ENCODE assay signal across 9 cellular contexts in genomic region chr11:6576471-6577373, GRCh38. TPM values are rescaled to one million over a fixed set of nuclear protein-coding genes. Genes with fewer than 3 reads are reported as not detected.
DNase-seq lines count a peak whose midpoint lies in the region; ATAC-seq, FAIRE-seq and TF ChIP-seq lines count a peak whose summit lies in the region.
"Had no signal": no experiment of that assay in that cellular context is flagged by ENCODE, and none has a peak within 500 bp of the region (broad histone marks: within the 10 kb centered on the region; RNA-seq: fewer than 3 reads in every experiment).

No MANE protein-coding gene starts in this region.

- no peaks in the 10 kb centered on the region for H3K9me3 ChIP-seq in A673 (ENCODE audit: low read depth, low read length, poor library complexity, severe bottlenecking)
- H3K9me3 ChIP-seq in MG63, result no peaks in the 10 kb centered on the region
- 0 out of 2 replicates have a peak, but pooled peaks cover 2% of the 10 kb centered on the region for H3K9me3 ChIP-seq in K562 (replicated peaks; ENCODE audit: control insufficient read depth, insufficient read depth, low read depth, low read length)

- TF ChIP-seq RAD21 in K562 (CRISPR knock-in tag; conservative IDR thresholded peaks at IDR 0.05 in 1 of 2, IDR thresholded peaks at IDR 0.05 in 1 of 2), result no peak

- H3K9ac ChIP-seq in K562 (ENCODE audit: insufficient read depth in 1 of 2, low read depth in 2 of 2, low read length in 2 of 2), result peak overlapping the region in 1 of 2 experiments; percentile 1; a peak in 2 of 4 replicates

- H3K27me3 ChIP-seq in A673 (replicated peaks; ENCODE audit: insufficient read depth, low read depth, low read length, poor library complexity), result no peaks in the 10 kb centered on the region
- H3K27me3 ChIP-seq in MG63, result no peaks in the 10 kb centered on the region
- no peaks in the 10 kb centered on the region for H3K27me3 ChIP-seq in K562 (ENCODE audit: control insufficient read depth in 2 of 2, insufficient read depth in 2 of 2, low read length in 2 of 2)

- H3K4me2 ChIP-seq in K562 (ENCODE audit: insufficient read depth, low read length), result peak overlapping the region; percentile 23; the same call in 1 of the 2 replicates

- H3K27ac ChIP-seq in A673 (ENCODE audit: low read depth, low read length, poor library complexity, severe bottlenecking) (peak overlapping the region; percentile 85), K562 (ENCODE audit: extremely low read depth, low read depth, low read length) (0 out of 3 replicates have a peak overlapping the region, but pooled peaks have one; percentile 19)

- no peak overlapping the region for H3K4me3 ChIP-seq in A673 (ENCODE audit: low read depth, low read length, poor library complexity, severe bottlenecking)
- H3K4me3 ChIP-seq in MG63, result no peak overlapping the region
- H3K4me3 ChIP-seq in K562, result no peak overlapping the region

- H2AFZ ChIP-seq in K562 (ENCODE audit: low read depth, low read length), result peak overlapping the region; percentile 73

- in situ Hi-C loops in K562 (cut with MboI), result no loop called here

- CTCF ChIA-PET in A673 (lab: Charles Lee) (interaction anchor here (0.6 kb wide), 1 partner anchor 46 kb away, joined by 3 read pairs; no protein-coding TSS in a partner anchor), K562 (lab: Yijun Ruan, JAX; ENCODE audit: low intra/inter-chr PET ratio) (no interaction called here), GM10248 (lab: Yijun Ruan, JAX) (interaction anchor here (1.4 to 1.6 kb wide), 4 partner anchors 8 to 133 kb away, joined by 3 to 4 read pairs (median 3); no protein-coding TSS in a partner anchor)

- no peak for TF ChIP-seq CTCF in A673 (conservative IDR thresholded peaks at IDR 0.05; ENCODE audit: low read depth, low read length)
- no peak for TF ChIP-seq CTCF in K562 (IDR thresholded peaks at IDR 0.05 in 2 of 3, conservative IDR thresholded peaks at IDR 0.05 in 1 of 3; ENCODE audit: insufficient read depth in 2 of 3, low read depth in 1 of 3, low read length in 3 of 3)
- TF ChIP-seq CTCF in GM10248 (IDR thresholded peaks at IDR 0.05; ENCODE audit: control extremely low read depth, extremely low read depth, low read depth, missing control alignments), result no peak

- DNase-seq in A673 (ENCODE audit: low spot score), result peak; percentile 83
- DNase-seq in MG63, result peak; percentile 23
- no peak for DNase-seq in K562 (ENCODE audit: extremely low read depth in 1 of 4, low spot score in 3 of 4)
- DNase-seq in left lobe of liver (ENCODE audit: low spot score), result no peak
- DNase-seq in GM10248 (ENCODE audit: extremely low spot score), result no peak
- DNase-seq in NCI-H1436 treated with DMSO at 0.1 percent for 48 hours (lab: John Stamatoyannopoulos, UW), result no peak

- ATAC-seq in K562 (peak; percentile 75), left lobe of liver (peak; percentile 34), GM18519 (IDR thresholded peaks at IDR 0.05; ENCODE audit: low FRiP score, unreplicated experiment) (no peak), HG02981 (IDR thresholded peaks at IDR 0.05; ENCODE audit: unreplicated experiment) (no peak)
- ATAC-seq: activated CD4-positive, CD25-positive, alpha-beta regulatory T cell treated with anti-CD3 and anti-CD28 coated beads, Interleukin-2, amount 50 U/mL, for 24 hours had no signal

- H3K36me3 ChIP-seq in A673 (ENCODE audit: insufficient read depth, low read length, poor library complexity, severe bottlenecking) (no peaks in the 10 kb centered on the region), MG63 (peaks cover 3% of the 10 kb centered on the region), K562 (ENCODE audit: control insufficient read depth, insufficient read depth, low read length) (no peaks in the 10 kb centered on the region)

- no peaks in the 10 kb centered on the region for H3K9me1 ChIP-seq in K562 (ENCODE audit: control insufficient read depth, insufficient read depth, low read length)

- BruUV-seq in A673 (replicated peaks; lab: Mats Ljungman, UMichigan) (no TSS peak), K562 (replicated peaks; lab: Mats Ljungman, UMichigan) (no TSS peak)

- no peak for TF ChIP-seq EP300 in K562 (IDR thresholded peaks at IDR 0.05; ENCODE audit: low read length)

- H3K79me2 ChIP-seq in K562 (ENCODE audit: control insufficient read depth, insufficient read depth, low read length), result no peaks in the 10 kb centered on the region

- TF ChIP-seq POLR2A in K562 (conservative IDR thresholded peaks at IDR 0.05), result no peak

- intact Hi-C loops in A673 (cut with micrococcal nuclease; ENCODE audit: unreplicated experiment), result no loop called here
- intact Hi-C loops in K562 (cut with micrococcal nuclease), result no loop called here

- H4K20me1 ChIP-seq in K562 (replicated peaks; ENCODE audit: control insufficient read depth, insufficient read depth, low read length), result no peaks in the 10 kb centered on the region

- 55% methylated on average over 6 of the region's 6 CpGs for WGBS in K562 (ENCODE audit: insufficient coverage, low coverage, missing lambda C conversion rate)

- POLR2A ChIA-PET in A673 (lab: Charles Lee; ENCODE audit: low non-redundant PET), result no interaction called here
- POLR2A ChIA-PET in K562 (lab: Yijun Ruan, JAX), result no interaction called here
- POLR2A ChIA-PET in GM10248 (lab: Yijun Ruan, JAX), result no interaction called here

- H3K4me1 ChIP-seq in A673 (ENCODE audit: insufficient read depth, low read length, poor library complexity, severe bottlenecking), result peaks cover 22% of the 10 kb centered on the region
- H3K4me1 ChIP-seq in K562 (replicated peaks in 1 of 2; ENCODE audit: control insufficient read depth in 2 of 2, insufficient read depth in 2 of 2, low read length in 2 of 2), result peaks cover under 1 to 8% of the 10 kb centered on the region in 2 experiments; a peak in 4 of 5 replicates

- no peak for FAIRE-seq in K562 (lab: Jason Lieb, UNC)

RNA-seq across cellular contexts. Expression of gene RRP8, which starts 26.7 kb away (rescaled TPM):
- 19.1 and 21.6 TPM in 2 replicates for total RNA-seq in A673 (2021)
- total RNA-seq in MG63 (2014; rRNA removed; shearing (Covaris generic); ENCODE audit: low replicate concordance), result 21.1 and 32.9 TPM in 2 replicates
- total RNA-seq in K562 (2011; cell fraction: chromatin; rRNA removed; ENCODE audit: low replicate concordance), result 45.2 and 53.8 TPM in 2 replicates
- total RNA-seq in K562 (2011; cell fraction: nucleolus; rRNA removed), result 28.2 and 28.5 TPM in 2 replicates
- total RNA-seq in K562 (2011; cell fraction: nucleoplasm; rRNA removed), result 33.8 and 40.3 TPM in 2 replicates
- total RNA-seq in K562 (2014; rRNA removed), result 27.9 and 47.5 TPM in 2 replicates
- 33.5 and 37.0 TPM in 2 replicates for total RNA-seq in K562 (2014; rRNA removed; fragmentation: Illumina TruSeq; extraction: Trizol)
- 31.5 and 32.6 TPM in 2 replicates for total RNA-seq in K562 (2015; rRNA removed; fragmentation: Illumina TruSeq; extraction: Trizol)
- total RNA-seq in K562 (2021), result 41.0 and 47.2 TPM in 2 replicates
- polyA plus RNA-seq in K562 (2011; rRNA removed), result 28.1 and 29.8 TPM in 2 replicates
- polyA plus RNA-seq in K562 (2011; cell fraction: cytosol; rRNA removed), result 10.9 and 15.1 TPM in 2 replicates
- 30.2 and 30.7 TPM in 2 replicates for polyA plus RNA-seq in K562 (2011; cell fraction: nucleus; rRNA removed)
- 22.8 and 24.8 TPM in 2 replicates for polyA plus RNA-seq in K562 (2012)
- 34.6 and 47.3 TPM in 2 replicates for polyA plus RNA-seq in K562 (2014; fragmentation: Illumina TruSeq; extraction: Trizol)
- polyA plus RNA-seq in K562 (2014; fragmentation: Nextera tagmentation; extraction: Ambion mirVana), result 10 to 100 TPM in 1 of 2 experiments, 1 to 10 TPM in 1; 5.7 to 11.4 TPM
- polyA plus RNA-seq in K562 (2014; rRNA removed), result 26.1 and 33.4 TPM in 2 replicates
- polyA minus RNA-seq in K562 (2011; rRNA and poly(A)+ RNA removed), result 19.2 and 20.6 TPM in 2 replicates
- 8.9 and 17.8 TPM in 2 replicates for polyA minus RNA-seq in K562 (2011; cell fraction: cytosol; rRNA and poly(A)+ RNA removed)
- polyA minus RNA-seq in K562 (2011; cell fraction: nucleus; rRNA and poly(A)+ RNA removed), result 29.8 and 39.9 TPM in 2 replicates
- total RNA-seq in left lobe of liver, result 14.4 TPM

RNA-seq across cellular contexts. Expression of gene ILK, which starts 26.9 kb away (rescaled TPM):
- 85.2 and 86.5 TPM in 2 replicates for total RNA-seq in A673 (2021)
- 92.9 and 136 TPM in 2 replicates for total RNA-seq in MG63 (2014; rRNA removed; shearing (Covaris generic); ENCODE audit: low replicate concordance)
- 143 and 177 TPM in 2 replicates for total RNA-seq in K562 (2011; cell fraction: chromatin; rRNA removed; ENCODE audit: low replicate concordance)
- 86.9 and 104 TPM in 2 replicates for total RNA-seq in K562 (2011; cell fraction: nucleolus; rRNA removed)
- total RNA-seq in K562 (2011; cell fraction: nucleoplasm; rRNA removed), result 98.0 and 109 TPM in 2 replicates
- 43.3 and 54.7 TPM in 2 replicates for total RNA-seq in K562 (2014; rRNA removed)
- total RNA-seq in K562 (2014; rRNA removed; fragmentation: Illumina TruSeq; extraction: Trizol), result 47.0 and 50.4 TPM in 2 replicates
- total RNA-seq in K562 (2015; rRNA removed; fragmentation: Illumina TruSeq; extraction: Trizol), result 57.3 and 59.0 TPM in 2 replicates
- 57.9 and 58.9 TPM in 2 replicates for total RNA-seq in K562 (2021)
- 95.9 and 108 TPM in 2 replicates for polyA plus RNA-seq in K562 (2011; rRNA removed)
- polyA plus RNA-seq in K562 (2011; cell fraction: cytosol; rRNA removed), result 106 and 115 TPM in 2 replicates
- 190 and 247 TPM in 2 replicates for polyA plus RNA-seq in K562 (2011; cell fraction: nucleus; rRNA removed)
- 56.9 and 91.3 TPM in 2 replicates for polyA plus RNA-seq in K562 (2012)
- 83.6 and 86.9 TPM in 2 replicates for polyA plus RNA-seq in K562 (2014; fragmentation: Illumina TruSeq; extraction: Trizol)
- 10 to 100 TPM; 49.3 to 85.1 TPM for polyA plus RNA-seq in K562 (2014; fragmentation: Nextera tagmentation; extraction: Ambion mirVana)
- polyA plus RNA-seq in K562 (2014; rRNA removed), result 54.5 and 57.3 TPM in 2 replicates
- 81.2 and 84.6 TPM in 2 replicates for polyA minus RNA-seq in K562 (2011; rRNA and poly(A)+ RNA removed)
- polyA minus RNA-seq in K562 (2011; cell fraction: cytosol; rRNA and poly(A)+ RNA removed), result 31.6 and 38.1 TPM in 2 replicates
- polyA minus RNA-seq in K562 (2011; cell fraction: nucleus; rRNA and poly(A)+ RNA removed), result 49.8 and 82.9 TPM in 2 replicates
- 41.1 TPM for total RNA-seq in left lobe of liver

RNA-seq across cellular contexts. Expression of gene TAF10, which starts 35.3 kb away (rescaled TPM):
- 108 and 112 TPM in 2 replicates for total RNA-seq in A673 (2021)
- 59.5 and 111 TPM in 2 replicates for total RNA-seq in MG63 (2014; rRNA removed; shearing (Covaris generic); ENCODE audit: low replicate concordance)
- 41.3 and 76.7 TPM in 2 replicates for total RNA-seq in K562 (2011; cell fraction: chromatin; rRNA removed; ENCODE audit: low replicate concordance)
- 44.1 and 46.0 TPM in 2 replicates for total RNA-seq in K562 (2011; cell fraction: nucleolus; rRNA removed)
- total RNA-seq in K562 (2011; cell fraction: nucleoplasm; rRNA removed), result 51.3 and 101 TPM in 2 replicates
- total RNA-seq in K562 (2014; rRNA removed), result 131 and 181 TPM in 2 replicates
- 78.6 and 96.2 TPM in 2 replicates for total RNA-seq in K562 (2014; rRNA removed; fragmentation: Illumina TruSeq; extraction: Trizol)
- 89.5 and 105 TPM in 2 replicates for total RNA-seq in K562 (2015; rRNA removed; fragmentation: Illumina TruSeq; extraction: Trizol)
- total RNA-seq in K562 (2021), result 153 and 154 TPM in 2 replicates
- polyA plus RNA-seq in K562 (2011; rRNA removed), result 166 and 197 TPM in 2 replicates
- polyA plus RNA-seq in K562 (2011; cell fraction: cytosol; rRNA removed), result 173 and 272 TPM in 2 replicates
- 214 and 295 TPM in 2 replicates for polyA plus RNA-seq in K562 (2011; cell fraction: nucleus; rRNA removed)
- 232 and 237 TPM in 2 replicates for polyA plus RNA-seq in K562 (2012)
- 120 and 148 TPM in 2 replicates for polyA plus RNA-seq in K562 (2014; fragmentation: Illumina TruSeq; extraction: Trizol)
- polyA plus RNA-seq in K562 (2014; fragmentation: Nextera tagmentation; extraction: Ambion mirVana), result 10 to 100 TPM; 19.5 to 28.2 TPM
- 121 and 186 TPM in 2 replicates for polyA plus RNA-seq in K562 (2014; rRNA removed)
- 36.3 and 56.6 TPM in 2 replicates for polyA minus RNA-seq in K562 (2011; rRNA and poly(A)+ RNA removed)
- 49.1 and 55.1 TPM in 2 replicates for polyA minus RNA-seq in K562 (2011; cell fraction: cytosol; rRNA and poly(A)+ RNA removed)
- polyA minus RNA-seq in K562 (2011; cell fraction: nucleus; rRNA and poly(A)+ RNA removed), result 25.6 and 30.0 TPM in 2 replicates
- 52.5 TPM for total RNA-seq in left lobe of liver

RNA-seq across cellular contexts. Expression of gene TPP1, which starts 42.5 kb away (rescaled TPM):
- total RNA-seq in A673 (2021), result 42.2 and 53.0 TPM in 2 replicates
- total RNA-seq in MG63 (2014; rRNA removed; shearing (Covaris generic); ENCODE audit: low replicate concordance), result 2.5 and 15.2 TPM in 2 replicates
- 85.5 and 108 TPM in 2 replicates for total RNA-seq in K562 (2011; cell fraction: chromatin; rRNA removed; ENCODE audit: low replicate concordance)
- total RNA-seq in K562 (2011; cell fraction: nucleolus; rRNA removed), result 98.2 and 104 TPM in 2 replicates
- 118 and 162 TPM in 2 replicates for total RNA-seq in K562 (2011; cell fraction: nucleoplasm; rRNA removed)
- 11.9 and 16.6 TPM in 2 replicates for total RNA-seq in K562 (2014; rRNA removed)
- total RNA-seq in K562 (2014; rRNA removed; fragmentation: Illumina TruSeq; extraction: Trizol), result 7.5 TPM in 2 replicates
- total RNA-seq in K562 (2015; rRNA removed; fragmentation: Illumina TruSeq; extraction: Trizol), result 15.0 and 16.3 TPM in 2 replicates
- total RNA-seq in K562 (2021), result 45.5 and 50.2 TPM in 2 replicates
- polyA plus RNA-seq in K562 (2011; rRNA removed), result 29.4 and 54.6 TPM in 2 replicates
- polyA plus RNA-seq in K562 (2011; cell fraction: cytosol; rRNA removed), result 35.7 and 56.0 TPM in 2 replicates
- polyA plus RNA-seq in K562 (2011; cell fraction: nucleus; rRNA removed), result 88.3 and 109 TPM in 2 replicates
- polyA plus RNA-seq in K562 (2012), result 62.0 and 173 TPM in 2 replicates
- 59.9 and 75.8 TPM in 2 replicates for polyA plus RNA-seq in K562 (2014; fragmentation: Illumina TruSeq; extraction: Trizol)
- 10 to 100 TPM in 1 of 2 experiments, 1 to 10 TPM in 1; 9.4 to 15.7 TPM for polyA plus RNA-seq in K562 (2014; fragmentation: Nextera tagmentation; extraction: Ambion mirVana)
- polyA plus RNA-seq in K562 (2014; rRNA removed), result 25.8 and 38.7 TPM in 2 replicates
- 27.0 and 40.7 TPM in 2 replicates for polyA minus RNA-seq in K562 (2011; rRNA and poly(A)+ RNA removed)
- polyA minus RNA-seq in K562 (2011; cell fraction: cytosol; rRNA and poly(A)+ RNA removed), result 42.1 and 45.9 TPM in 2 replicates
- 22.3 and 26.4 TPM in 2 replicates for polyA minus RNA-seq in K562 (2011; cell fraction: nucleus; rRNA and poly(A)+ RNA removed)
- total RNA-seq in left lobe of liver, result 62.4 TPM

Comparison
In these comparisons a context has a peak if more than half of its experiments do, and no peak if none do; other contexts are left out.
1. DNase-seq: peak in A673 (single experiment) and MG63 (single experiment); none in K562 (0 of 4), left lobe of liver (single experiment), GM10248 (single experiment) and NCI-H1436 treated with DMSO at 0.1 percent for 48 hours (single experiment).
2. ATAC-seq: peak in K562 (single experiment) and left lobe of liver (single experiment); none in GM18519 (single experiment) and HG02981 (single experiment).